2 cellular contexts compared by ENCODE assay signal in the genomic region with DNA sequence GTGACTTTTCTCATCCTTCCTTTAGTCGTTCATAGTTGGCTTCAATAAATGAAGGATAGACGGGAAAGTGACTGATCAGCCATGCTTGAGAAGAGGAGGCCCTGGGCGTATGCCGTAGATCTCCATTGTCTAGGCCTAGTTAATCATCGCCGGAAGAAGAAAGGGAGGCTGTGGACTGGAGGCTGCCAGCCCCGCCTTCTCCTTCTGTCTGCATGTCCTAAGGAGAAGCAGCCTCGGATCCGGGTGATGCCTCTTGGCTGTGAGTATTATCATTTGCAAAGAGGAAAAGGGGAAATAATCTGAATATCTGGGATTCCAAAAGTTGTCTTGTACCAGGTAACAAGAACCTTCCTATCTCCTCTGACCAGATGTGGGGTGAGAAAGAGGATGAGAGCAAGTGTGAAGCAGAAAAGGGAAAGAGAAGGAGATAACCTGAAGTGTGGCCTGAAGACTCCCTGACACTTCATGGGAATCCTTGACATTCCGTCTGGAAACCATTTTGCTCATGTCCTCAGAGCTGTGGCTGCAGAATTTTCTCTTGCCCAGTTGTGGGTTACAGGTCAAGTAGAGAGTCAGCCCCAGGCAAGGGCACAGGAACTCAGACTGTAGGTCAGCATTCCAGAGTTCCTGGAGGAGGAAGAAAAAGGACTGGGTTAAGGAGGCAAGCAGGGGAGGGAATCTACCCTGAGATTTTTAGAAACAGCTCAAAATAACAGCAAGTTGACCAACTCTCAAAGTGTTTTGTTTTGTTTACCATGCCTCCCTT.
TF ChIP-seq lines count a peak whose summit lies in the region.

No MANE protein-coding gene starts in this region.

TF ChIP-seq in A549, 52 proteins besides CTCF, POLR2A, EP300 and RAD21:
- no peak for TF ChIP-seq GATA3 (IDR thresholded peaks at IDR 0.05; ENCODE audit: borderline replicate concordance)
- TF ChIP-seq, protein P1, sequence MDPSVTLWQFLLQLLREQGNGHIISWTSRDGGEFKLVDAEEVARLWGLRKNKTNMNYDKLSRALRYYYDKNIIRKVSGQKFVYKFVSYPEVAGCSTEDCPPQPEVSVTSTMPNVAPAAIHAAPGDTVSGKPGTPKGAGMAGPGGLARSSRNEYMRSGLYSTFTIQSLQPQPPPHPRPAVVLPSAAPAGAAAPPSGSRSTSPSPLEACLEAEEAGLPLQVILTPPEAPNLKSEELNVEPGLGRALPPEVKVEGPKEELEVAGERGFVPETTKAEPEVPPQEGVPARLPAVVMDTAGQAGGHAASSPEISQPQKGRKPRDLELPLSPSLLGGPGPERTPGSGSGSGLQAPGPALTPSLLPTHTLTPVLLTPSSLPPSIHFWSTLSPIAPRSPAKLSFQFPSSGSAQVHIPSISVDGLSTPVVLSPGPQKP (IDR thresholded peaks at IDR 0.05; ENCODE audit: low read depth, low read length): no peak
- TF ChIP-seq ZNF302 (CRISPR knock-in tag; IDR thresholded peaks at IDR 0.05): no peak
- TF ChIP-seq HOXA7 (CRISPR knock-in tag; IDR thresholded peaks at IDR 0.05): no peak
- TF ChIP-seq CEBPB (IDR thresholded peaks at IDR 0.05): no peak
- no peak for TF ChIP-seq ZFP36 (IDR thresholded peaks at IDR 0.05; ENCODE audit: borderline replicate concordance, partially characterized antibody)
- TF ChIP-seq RCOR1 (IDR thresholded peaks at IDR 0.05; ENCODE audit: low read depth, low read length): no peak
- TF ChIP-seq JUNB (IDR thresholded peaks at IDR 0.05): no peak
- TF ChIP-seq MAZ (IDR thresholded peaks at IDR 0.05; ENCODE audit: borderline replicate concordance, low read depth, low read length): no peak
- no peak for TF ChIP-seq POLR2AphosphoS2 (conservative IDR thresholded peaks at IDR 0.05; ENCODE audit: low read length)
- TF ChIP-seq HEYL (CRISPR knock-in tag; IDR thresholded peaks at IDR 0.05): no peak
- TF ChIP-seq RARB (CRISPR knock-in tag; IDR thresholded peaks at IDR 0.05): no peak
- TF ChIP-seq HOXB5 (CRISPR knock-in tag; IDR thresholded peaks at IDR 0.05): no peak
- no peak for TF ChIP-seq SMC3 (IDR thresholded peaks at IDR 0.05)
- TF ChIP-seq RNF2 (IDR thresholded peaks at IDR 0.05; ENCODE audit: borderline replicate concordance, low read depth): no peak
- no peak for TF ChIP-seq MAFK (IDR thresholded peaks at IDR 0.05; ENCODE audit: partially characterized antibody)
- no peak for TF ChIP-seq JUN (IDR thresholded peaks at IDR 0.05)

TF ChIP-seq in IMR-90, 13 proteins besides CTCF, POLR2A, EP300 and RAD21:
- no peak for TF ChIP-seq SMC3 (IDR thresholded peaks at IDR 0.05; ENCODE audit: low read depth, low read length)
- TF ChIP-seq MAZ (IDR thresholded peaks at IDR 0.05; ENCODE audit: borderline replicate concordance, low read depth, low read length): no peak
- TF ChIP-seq, protein P1 (IDR thresholded peaks at IDR 0.05; ENCODE audit: borderline replicate concordance, low read depth, low read length): no peak
- TF ChIP-seq MAFK (IDR thresholded peaks at IDR 0.05; ENCODE audit: low read depth, low read length): no peak
- TF ChIP-seq MXI1 (IDR thresholded peaks at IDR 0.05; ENCODE audit: borderline replicate concordance, low read depth, low read length): no peak
- TF ChIP-seq RFX5 (IDR thresholded peaks at IDR 0.05; ENCODE audit: low read depth, low read length): no peak
- TF ChIP-seq FOS (IDR thresholded peaks at IDR 0.05; ENCODE audit: low read depth, low read length): no peak
- TF ChIP-seq CEBPB (IDR thresholded peaks at IDR 0.05; ENCODE audit: low read depth, low read length): no peak
